In genomic region chr2:15594291-15595256, GRCh38 we compare ENCODE assay signal across 27 cellular contexts. TPM values are rescaled to one million over a fixed set of nuclear protein-coding genes. Genes with fewer than 3 reads are reported as not detected.
DNase-seq lines count a peak whose midpoint lies in the region; ATAC-seq, FAIRE-seq and TF ChIP-seq lines count a peak whose summit lies in the region.
"Had no signal": no experiment of that assay in that cellular context is flagged by ENCODE, and none has a peak within 500 bp of the region (broad histone marks: within the 10 kb centered on the region; RNA-seq: fewer than 3 reads in every experiment).

No MANE protein-coding gene starts in this region.

- peak overlapping the region; percentile 91 for H3K4me2 ChIP-seq in Loucy (ENCODE audit: low read depth, low read length, poor library complexity, severe bottlenecking)
- H3K4me2 ChIP-seq in K562 (ENCODE audit: insufficient read depth, low read length), result 0 out of 2 replicates have a peak overlapping the region, but pooled peaks have one; percentile 0
- H3K4me2 ChIP-seq in trophoblast cell (ENCODE audit: low read length), result no peak overlapping the region

- no TSS peak for BruUV-seq in K562 (replicated peaks; lab: Mats Ljungman, UMichigan)

- H3K18ac ChIP-seq in trophoblast cell (ENCODE audit: low read length), result no peak overlapping the region

- 55% methylated on average over 5 of the region's 5 CpGs for WGBS in right cardiac atrium
- 39% methylated on average over 5 of the region's 5 CpGs for WGBS in K562 (ENCODE audit: insufficient coverage, low coverage, missing lambda C conversion rate)
- no CpG with 5 or more reads among the region's 5 CpGs for WGBS in trophoblast cell (ENCODE audit: extremely low coverage, insufficient coverage, insufficient read length)

- H4K91ac ChIP-seq in trophoblast cell (ENCODE audit: low read depth, low read length), result no peak overlapping the region

- no peak overlapping the region for H2AFZ ChIP-seq in Loucy (ENCODE audit: low read length)
- no peak overlapping the region for H2AFZ ChIP-seq in K562 (ENCODE audit: low read depth, low read length)
- no peak overlapping the region for H2AFZ ChIP-seq in trophoblast cell (ENCODE audit: insufficient read depth, low read length, poor library complexity)

- H4K8ac ChIP-seq in trophoblast cell (ENCODE audit: low read depth, low read length), result no peak overlapping the region

- H3K4ac ChIP-seq in trophoblast cell (ENCODE audit: low read depth, low read length), result peak overlapping the region; percentile 27

- TF ChIP-seq POLR2A in K562 (conservative IDR thresholded peaks at IDR 0.05), result no peak

- H3K9me3 ChIP-seq in right cardiac atrium (ENCODE audit: control insufficient read depth, low read length), result no peaks in the 10 kb centered on the region
- H3K9me3 ChIP-seq in Loucy (ENCODE audit: insufficient read depth, low read depth, low read length), result no peaks in the 10 kb centered on the region
- H3K9me3 ChIP-seq in K562 (replicated peaks; ENCODE audit: control insufficient read depth, insufficient read depth, low read depth, low read length), result no peaks in the 10 kb centered on the region
- H3K9me3 ChIP-seq in trophoblast cell (ENCODE audit: insufficient read depth, low read depth, low read length), result no peaks in the 10 kb centered on the region
- H3K9me3 ChIP-seq: colonic mucosa, esophagus squamous epithelium, gastroesophageal sphincter, lower lobe of right lung, MG63, tibial artery had no signal

- in situ Hi-C loops in K562 (cut with MboI), result loop anchor here (25.0 kb wide), 1 partner anchor 682 kb away; no protein-coding TSS in a partner anchor

- TF ChIP-seq CTCF in Loucy (conservative IDR thresholded peaks at IDR 0.05; ENCODE audit: low read length) (no peak), K562 (IDR thresholded peaks at IDR 0.05 in 2 of 3, conservative IDR thresholded peaks at IDR 0.05 in 1 of 3; ENCODE audit: insufficient read depth in 2 of 3, low read depth in 1 of 3, low read length in 3 of 3) (no peak)

- TF ChIP-seq EP300 in K562 (IDR thresholded peaks at IDR 0.05; ENCODE audit: low read length), result no peak

- no peaks in the 10 kb centered on the region for H3K4me1 ChIP-seq in right cardiac atrium (ENCODE audit: control insufficient read depth, insufficient read depth, low read length)
- peaks cover 41% of the 10 kb centered on the region for H3K4me1 ChIP-seq in Loucy (ENCODE audit: insufficient read depth, low read length, poor library complexity, severe bottlenecking)
- H3K4me1 ChIP-seq in K562 (replicated peaks in 1 of 2; ENCODE audit: control insufficient read depth in 2 of 2, insufficient read depth in 2 of 2, low read length in 2 of 2), result peaks cover 7 to 16% of the 10 kb centered on the region in 2 experiments; a peak in 4 of 5 replicates
- peaks cover 5 to 6% of the 10 kb centered on the region in 2 experiments for H3K4me1 ChIP-seq in trophoblast cell (ENCODE audit: control insufficient read depth in 1 of 2, insufficient read depth in 2 of 2, low read length in 2 of 2)

- TF ChIP-seq RAD21 in K562 (CRISPR knock-in tag; conservative IDR thresholded peaks at IDR 0.05 in 1 of 2, IDR thresholded peaks at IDR 0.05 in 1 of 2), result no peak

- FAIRE-seq in K562 (lab: Jason Lieb, UNC), result no peak

- CTCF ChIA-PET in K562 (lab: Yijun Ruan, JAX; ENCODE audit: low intra/inter-chr PET ratio), result no interaction called here

- no peak overlapping the region for H4K12ac ChIP-seq in trophoblast cell (ENCODE audit: low read depth, low read length)

- DNase-seq in Right ventricle myocardium superior (no peak), right cardiac atrium (no peak), K562 (ENCODE audit: extremely low read depth in 1 of 4, low spot score in 3 of 4) (no peak), trophoblast cell (no peak)
- DNase-seq: activated CD4-positive, CD25-positive, alpha-beta regulatory T cell treated with anti-CD3 and anti-CD28 coated beads, Interleukin-2, amount 50 U/mL, for 72 hours; activated naive CD8-positive, alpha-beta T cell treated with anti-CD3 and anti-CD28 coated beads, Interleukin-2, amount 10 ng/mL, durations not matched to agents 7 days and 5 days; brain microvascular endothelial cell; CD4-positive, alpha-beta memory T cell; colonic mucosa; DMS153; effector memory CD8-positive, alpha-beta T cell; esophagus squamous epithelium; islet precursor cell; lower lobe of right lung; MG63; NCI-H146; NCI-H526; occipital lobe; stimulated activated CD4-positive, alpha-beta T cell treated with anti-CD3 and anti-CD28 coated beads, Interleukin-12 subunit alpha, Interleukin-12 subunit beta, amount 100 ng/mL, for 4 hours; stimulated activated CD4-positive, alpha-beta T cell treated with anti-CD3 and anti-CD28 coated beads, Interleukin-4, amount 100 ng/mL, for 4 hours; stimulated activated naive CD8-positive, alpha-beta T cell treated with anti-CD3 and anti-CD28 coated beads, Interleukin-15, amount 100 ng/mL, for 72 hours; tibial artery had no signal

- H2BK5ac ChIP-seq in trophoblast cell (ENCODE audit: low read depth, low read length, poor library complexity), result no peak overlapping the region

- no peaks in the 10 kb centered on the region for H3K9me2 ChIP-seq in Loucy (replicated peaks; ENCODE audit: low read depth, low read length)

- H3K9me1 ChIP-seq in K562 (ENCODE audit: control insufficient read depth, insufficient read depth, low read length), result no peaks in the 10 kb centered on the region

- H3K27me3 ChIP-seq in right cardiac atrium (ENCODE audit: control insufficient read depth, insufficient read depth) (no peaks in the 10 kb centered on the region), Loucy (ENCODE audit: insufficient read depth, low read length, poor library complexity, severe bottlenecking) (no peaks in the 10 kb centered on the region), K562 (ENCODE audit: control insufficient read depth in 2 of 2, insufficient read depth in 2 of 2, low read length in 2 of 2) (no peaks in the 10 kb centered on the region), trophoblast cell (ENCODE audit: insufficient read depth, low read length) (no peaks in the 10 kb centered on the region)
- H3K27me3 ChIP-seq: brain microvascular endothelial cell, colonic mucosa, esophagus squamous epithelium, gastroesophageal sphincter, MG63, tibial artery had no signal

- peaks cover 37% of the 10 kb centered on the region; the same call in 1 of the 2 replicates for H3K36me3 ChIP-seq in Loucy (ENCODE audit: insufficient read depth, low read length)
- peaks cover 52% of the 10 kb centered on the region for H3K36me3 ChIP-seq in K562 (ENCODE audit: control insufficient read depth, insufficient read depth, low read length)
- peaks cover 7 to 13% of the 10 kb centered on the region in 2 experiments for H3K36me3 ChIP-seq in trophoblast cell (ENCODE audit: control insufficient read depth in 1 of 2, insufficient read depth in 2 of 2, low read length in 2 of 2)

- no peak overlapping the region for H3K23ac ChIP-seq in trophoblast cell (ENCODE audit: low read length)

- H3K27ac ChIP-seq in right cardiac atrium (ENCODE audit: low read length), result no peak overlapping the region
- H3K27ac ChIP-seq in K562 (ENCODE audit: extremely low read depth, low read depth, low read length), result no peak overlapping the region
- no peak overlapping the region for H3K27ac ChIP-seq in trophoblast cell (ENCODE audit: low read depth, low read length)
- H3K27ac ChIP-seq: brain microvascular endothelial cell, colonic mucosa, esophagus squamous epithelium, gastroesophageal sphincter, lower lobe of right lung, tibial artery had no signal

- H2BK12ac ChIP-seq in trophoblast cell (ENCODE audit: low read length), result no peak overlapping the region

- H3K9ac ChIP-seq in Loucy (ENCODE audit: low read depth, low read length, poor library complexity, severe bottlenecking) (no peak overlapping the region), K562 (ENCODE audit: insufficient read depth in 1 of 2, low read depth in 2 of 2, low read length in 2 of 2) (no peak overlapping the region), trophoblast cell (ENCODE audit: low read length) (no peak overlapping the region)

- H4K20me1 ChIP-seq in Loucy (ENCODE audit: insufficient read depth, low read length, poor library complexity, severe bottlenecking) (peaks cover 18% of the 10 kb centered on the region), K562 (replicated peaks; ENCODE audit: control insufficient read depth, insufficient read depth, low read length) (no peaks in the 10 kb centered on the region)

- H3K14ac ChIP-seq in trophoblast cell (ENCODE audit: low read length), result no peak overlapping the region

- no peak overlapping the region for H3K4me3 ChIP-seq in right cardiac atrium (ENCODE audit: low read length)
- H3K4me3 ChIP-seq in Loucy (ENCODE audit: low read length, poor library complexity, severe bottlenecking), result peak overlapping the region; percentile 85
- H3K4me3 ChIP-seq in K562, result no peak overlapping the region
- H3K4me3 ChIP-seq in trophoblast cell (ENCODE audit: low read depth, low read length), result no peak overlapping the region
- H3K4me3 ChIP-seq: colonic mucosa, esophagus squamous epithelium, gastroesophageal sphincter, lower lobe of right lung, MG63, tibial artery had no signal

- no peak overlapping the region for H2BK120ac ChIP-seq in trophoblast cell (ENCODE audit: insufficient read depth, low read length, poor library complexity)

- H3K79me2 ChIP-seq in Loucy (ENCODE audit: insufficient read depth, low read length) (peaks cover 52% of the 10 kb centered on the region), K562 (ENCODE audit: control insufficient read depth, insufficient read depth, low read length) (peaks cover 68% of the 10 kb centered on the region), trophoblast cell (ENCODE audit: control insufficient read depth, insufficient read depth, low read length, poor library complexity) (peaks cover 8% of the 10 kb centered on the region)

- POLR2A ChIA-PET in K562 (lab: Yijun Ruan, JAX), result interaction anchor here (0.5 to 1.1 kb wide), 3 partner anchors 33 to 402 kb away, joined by 3 to 4 read pairs (median 3); partner anchors contain the start of gene NBAS

- H3K79me1 ChIP-seq in trophoblast cell (ENCODE audit: low read length), result peaks cover 10% of the 10 kb centered on the region

- no peak overlapping the region for H2AK5ac ChIP-seq in trophoblast cell (ENCODE audit: low read length)

- ATAC-seq in Right ventricle myocardium superior (ENCODE audit: poor library complexity), result peak; percentile 38
- no peak for ATAC-seq in right cardiac atrium
- ATAC-seq in K562, result no peak
- ATAC-seq in GM21786 (IDR thresholded peaks at IDR 0.05; ENCODE audit: unreplicated experiment), result no peak
- no peak for ATAC-seq in GM19351 (IDR thresholded peaks at IDR 0.05; ENCODE audit: unreplicated experiment)
- no peak for ATAC-seq in HG02973 (IDR thresholded peaks at IDR 0.05; ENCODE audit: unreplicated experiment)
- ATAC-seq: effector memory CD8-positive, alpha-beta T cell; gastroesophageal sphincter; lower lobe of right lung; stimulated activated naive CD8-positive, alpha-beta T cell treated with anti-CD3 and anti-CD28 coated beads, Interleukin-15, amount 100 ng/mL, for 72 hours had no signal

- H3F3A ChIP-seq in Loucy (ENCODE audit: low read depth), result no peaks in the 10 kb centered on the region; the same call in 1 of the 2 replicates

- intact Hi-C loops in Right ventricle myocardium superior (cut with DNase I) (no loop called here), right cardiac atrium (cut with DNase I) (no loop called here), K562 (cut with micrococcal nuclease) (no loop called here)

RNA-seq across cellular contexts. Expression of gene DDX1, which starts 2.9 kb away (rescaled TPM):
- total RNA-seq in Right ventricle myocardium superior (155 TPM), right cardiac atrium (100 to 1,000 TPM; 109 to 136 (median 113) TPM), K562 (2014; rRNA removed) (116 and 118 TPM in 2 replicates), K562 (2014; rRNA removed; fragmentation: Illumina TruSeq; extraction: Trizol) (277 and 293 TPM in 2 replicates), K562 (2015; rRNA removed; fragmentation: Illumina TruSeq; extraction: Trizol) (212 and 232 TPM in 2 replicates), K562 (2021) (190 and 203 TPM in 2 replicates)
- polyA plus RNA-seq in right cardiac atrium (117 TPM), K562 (2011; rRNA removed) (143 and 249 TPM in 2 replicates), K562 (2014; fragmentation: Illumina TruSeq; extraction: Trizol) (217 and 239 TPM in 2 replicates), K562 (2014; fragmentation: Nextera tagmentation; extraction: Ambion mirVana) (100 to 1,000 TPM; 172 to 265 TPM), K562 (2014; rRNA removed) (176 and 184 TPM in 2 replicates)
- total RNA-seq in K562 (2011; cell fraction: chromatin; rRNA removed; ENCODE audit: low replicate concordance), result 46.4 and 156 TPM in 2 replicates
- 25.7 and 32.1 TPM in 2 replicates for total RNA-seq in K562 (2011; cell fraction: nucleolus; rRNA removed)
- 53.1 and 62.4 TPM in 2 replicates for total RNA-seq in K562 (2011; cell fraction: nucleoplasm; rRNA removed)
- polyA plus RNA-seq in K562 (2011; cell fraction: cytosol; rRNA removed), result 32.5 and 67.6 TPM in 2 replicates
- polyA plus RNA-seq in K562 (2011; cell fraction: nucleus; rRNA removed), result 41.8 and 80.5 TPM in 2 replicates
- polyA plus RNA-seq in K562 (2012), result 113 and 183 TPM in 2 replicates
- polyA minus RNA-seq in K562 (2011; rRNA and poly(A)+ RNA removed), result 229 and 258 TPM in 2 replicates
- 54.7 and 90.4 TPM in 2 replicates for polyA minus RNA-seq in K562 (2011; cell fraction: cytosol; rRNA and poly(A)+ RNA removed)
- 44.2 and 74.3 TPM in 2 replicates for polyA minus RNA-seq in K562 (2011; cell fraction: nucleus; rRNA and poly(A)+ RNA removed)
- polyA plus RNA-seq in trophoblast cell (2013), result 93.8 and 94.8 TPM in 2 replicates

RNA-seq across cellular contexts. Expression of gene NBAS, which starts 33.4 kb away (rescaled TPM):
- total RNA-seq in Right ventricle myocardium superior (60.7 TPM), right cardiac atrium (10 to 100 TPM; 50.0 to 59.4 (median 53.4) TPM), K562 (2014; rRNA removed) (69.9 and 79.6 TPM in 2 replicates), K562 (2014; rRNA removed; fragmentation: Illumina TruSeq; extraction: Trizol) (90.3 and 91.4 TPM in 2 replicates), K562 (2015; rRNA removed; fragmentation: Illumina TruSeq; extraction: Trizol) (90.1 and 94.4 TPM in 2 replicates), K562 (2021) (91.2 and 95.8 TPM in 2 replicates)
- polyA plus RNA-seq in right cardiac atrium (22.4 TPM), K562 (2011; rRNA removed) (55.3 and 56.7 TPM in 2 replicates), K562 (2014; fragmentation: Illumina TruSeq; extraction: Trizol) (63.7 and 70.8 TPM in 2 replicates), K562 (2014; fragmentation: Nextera tagmentation; extraction: Ambion mirVana) (10 to 100 TPM; 15.3 to 33.5 TPM), K562 (2014; rRNA removed) (43.1 and 49.5 TPM in 2 replicates)
- 91.7 and 241 TPM in 2 replicates for total RNA-seq in K562 (2011; cell fraction: chromatin; rRNA removed; ENCODE audit: low replicate concordance)
- total RNA-seq in K562 (2011; cell fraction: nucleolus; rRNA removed), result 43.5 and 55.7 TPM in 2 replicates
- 65.8 and 79.2 TPM in 2 replicates for total RNA-seq in K562 (2011; cell fraction: nucleoplasm; rRNA removed)
- 40.2 and 57.1 TPM in 2 replicates for polyA plus RNA-seq in K562 (2011; cell fraction: cytosol; rRNA removed)
- polyA plus RNA-seq in K562 (2011; cell fraction: nucleus; rRNA removed), result 61.7 and 63.2 TPM in 2 replicates
- polyA plus RNA-seq in K562 (2012), result 55.4 and 126 TPM in 2 replicates
- polyA minus RNA-seq in K562 (2011; rRNA and poly(A)+ RNA removed), result 182 and 229 TPM in 2 replicates
- 75.2 and 76.4 TPM in 2 replicates for polyA minus RNA-seq in K562 (2011; cell fraction: cytosol; rRNA and poly(A)+ RNA removed)
- 67.5 and 123 TPM in 2 replicates for polyA minus RNA-seq in K562 (2011; cell fraction: nucleus; rRNA and poly(A)+ RNA removed)
- 21.5 and 21.9 TPM in 2 replicates for polyA plus RNA-seq in trophoblast cell (2013)
